ENCODE assay signal across 9 cellular contexts in the genomic region with DNA sequence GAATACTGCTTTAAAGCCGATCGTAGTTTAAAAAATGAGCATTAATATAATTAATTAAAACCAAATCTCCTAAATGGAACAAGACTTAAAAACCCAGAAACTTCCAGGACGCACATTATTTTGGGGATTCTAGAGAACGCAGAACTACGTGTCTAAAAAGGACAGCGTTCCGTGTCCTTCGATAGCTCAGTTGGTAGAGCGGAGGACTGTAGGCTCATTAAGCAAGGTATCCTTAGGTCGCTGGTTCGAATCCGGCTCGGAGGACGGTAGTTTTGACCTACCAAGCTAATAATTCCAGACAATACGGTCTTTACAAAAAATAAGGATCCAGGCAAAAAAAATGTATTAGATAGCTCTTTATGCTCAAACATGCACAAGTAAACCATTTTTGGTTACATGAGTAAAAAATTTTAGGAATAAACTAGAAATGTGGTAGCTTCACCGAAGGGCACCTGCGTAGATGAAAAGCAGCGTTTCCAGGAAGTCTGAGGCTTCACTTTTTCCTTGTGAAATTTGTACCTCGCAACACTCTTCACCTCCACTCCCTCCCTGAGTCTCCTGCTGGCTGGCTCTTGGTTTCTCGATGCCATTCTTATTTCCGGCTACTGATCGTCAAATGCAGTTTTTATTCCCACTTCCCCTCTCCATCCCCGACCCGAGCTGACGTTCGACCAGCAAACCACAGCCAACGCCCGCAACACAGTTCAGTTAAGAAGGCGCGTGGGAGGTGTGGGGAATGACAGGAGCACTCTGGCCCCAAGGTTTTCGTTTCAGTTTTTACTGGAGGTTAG. TPM values are rescaled to one million over a fixed set of nuclear protein-coding genes. Genes with fewer than 3 reads are reported as not detected.
DNase-seq lines count a peak whose midpoint lies in the region; ATAC-seq and TF ChIP-seq lines count a peak whose summit lies in the region.
"Had no signal": no experiment of that assay in that cellular context is flagged by ENCODE, and none has a peak within 500 bp of the region (broad histone marks: within the 10 kb centered on the region; RNA-seq: fewer than 3 reads in every experiment).

No MANE protein-coding gene starts in this region.

- POLR2A ChIA-PET in activated CD8-positive, alpha-beta T cell treated with anti-CD3 and anti-CD28 coated beads, Interleukin-2, amount 10 ng/mL, durations not matched to agents 7 days and 5 days (lab: Charles Lee), result interaction anchor here (0.9 to 1.0 kb wide), 2 partner anchors 305 to 361 kb away, joined by 3 read pairs; a partner anchor contains a TSS

- H3K36me3 Mint-ChIP-seq in activated CD8-positive, alpha-beta T cell treated with anti-CD3 and anti-CD28 coated beads, Interleukin-2, amount 10 ng/mL, durations not matched to agents 7 days and 5 days (ENCODE audit: low read depth), result peaks cover 5% of the 10 kb centered on the region
- no peaks in the 10 kb centered on the region for H3K36me3 Mint-ChIP-seq in natural killer cell treated with Interleukin-12 subunit alpha and Interleukin-12 subunit beta and Interleukin-15 and Interleukin-18, amount 100 ng/mL, for 72 hours

- TF ChIP-seq EP300 in gastroesophageal sphincter (IDR thresholded peaks at IDR 0.05), result no peak

- peaks cover 22% of the 10 kb centered on the region for H3K27me3 Mint-ChIP-seq in activated CD8-positive, alpha-beta T cell treated with anti-CD3 and anti-CD28 coated beads, Interleukin-2, amount 10 ng/mL, durations not matched to agents 7 days and 5 days (ENCODE audit: low read depth)
- peaks cover 17 to 31% of the 10 kb centered on the region in 2 donors for H3K27me3 Mint-ChIP-seq in natural killer cell treated with Interleukin-12 subunit alpha and Interleukin-12 subunit beta and Interleukin-15 and Interleukin-18, amount 100 ng/mL, for 72 hours

- peak overlapping the region; percentile 78 for H3K4me2 ChIP-seq in DOHH2 (ENCODE audit: low read length)

- H3K79me2 ChIP-seq in DOHH2 (ENCODE audit: control insufficient read depth, low read length), result no peaks in the 10 kb centered on the region

- H3K27ac ChIP-seq in DOHH2 (ENCODE audit: low read depth, low read length) (no peak overlapping the region), gastroesophageal sphincter (no peak overlapping the region)
- H3K27ac ChIP-seq: thyroid gland had no signal

- H4K20me1 ChIP-seq in DOHH2 (ENCODE audit: control insufficient read depth, insufficient read depth, low read depth, low read length), result no peaks in the 10 kb centered on the region

- DNase-seq in NCI-H2227 treated with DMSO at 0.1 percent for 48 hours (lab: John Stamatoyannopoulos, UW) (peak; percentile 72), ureter (ENCODE audit: low spot score) (no peak)
- DNase-seq in activated CD8-positive, alpha-beta T cell treated with anti-CD3 and anti-CD28 coated beads, Interleukin-2, amount 10 ng/mL, durations not matched to agents 7 days and 5 days, result peak; percentile 72
- DNase-seq in natural killer cell treated with Interleukin-12 subunit alpha and Interleukin-12 subunit beta and Interleukin-15 and Interleukin-18, amount 100 ng/mL, for 72 hours (ENCODE audit: low spot score), result no peak

- H3K27me3 ChIP-seq in DOHH2 (ENCODE audit: control insufficient read depth, low read length) (0 out of 2 replicates have a peak, but pooled peaks cover 6% of the 10 kb centered on the region), gastroesophageal sphincter (peaks cover 65% of the 10 kb centered on the region)

- H3K9me3 Mint-ChIP-seq in activated CD8-positive, alpha-beta T cell treated with anti-CD3 and anti-CD28 coated beads, Interleukin-2, amount 10 ng/mL, durations not matched to agents 7 days and 5 days (ENCODE audit: insufficient read depth), result no peaks in the 10 kb centered on the region
- H3K9me3 Mint-ChIP-seq in natural killer cell treated with Interleukin-12 subunit alpha and Interleukin-12 subunit beta and Interleukin-15 and Interleukin-18, amount 100 ng/mL, for 72 hours, result peaks cover 9% of the 10 kb centered on the region

- peak; percentile 48 for ATAC-seq in activated CD8-positive, alpha-beta T cell treated with anti-CD3 and anti-CD28 coated beads, Interleukin-2, amount 10 ng/mL, durations not matched to agents 7 days and 5 days
- peak; percentile 57 for ATAC-seq in esophagus mucosa
- ATAC-seq in natural killer cell treated with Interleukin-12 subunit alpha and Interleukin-12 subunit beta and Interleukin-15 and Interleukin-18, amount 100 ng/mL, for 72 hours, result peak; percentile 77
- ATAC-seq in gastroesophageal sphincter, result no peak
- no peak for ATAC-seq in GM21737 (IDR thresholded peaks at IDR 0.05; ENCODE audit: unreplicated experiment)

- H3K27ac Mint-ChIP-seq in activated CD8-positive, alpha-beta T cell treated with anti-CD3 and anti-CD28 coated beads, Interleukin-2, amount 10 ng/mL, durations not matched to agents 7 days and 5 days, result peak overlapping the region; percentile 74
- peak overlapping the region; percentile 70 to 88 for H3K27ac Mint-ChIP-seq in natural killer cell treated with Interleukin-12 subunit alpha and Interleukin-12 subunit beta and Interleukin-15 and Interleukin-18, amount 100 ng/mL, for 72 hours

- H3K36me3 ChIP-seq in DOHH2 (ENCODE audit: control insufficient read depth, low read length) (no peaks in the 10 kb centered on the region), gastroesophageal sphincter (no peaks in the 10 kb centered on the region)
- H3K36me3 ChIP-seq: thyroid gland had no signal

- peaks cover 20% of the 10 kb centered on the region for H3K4me1 ChIP-seq in DOHH2 (ENCODE audit: control insufficient read depth, low read length)
- peaks cover 0 to 19% (median 0%) of the 10 kb centered on the region in 3 donors for H3K4me1 ChIP-seq in gastroesophageal sphincter
- H3K4me1 ChIP-seq: thyroid gland had no signal

- H3K4me3 ChIP-seq in DOHH2 (ENCODE audit: low read length) (peak overlapping the region; percentile 71), gastroesophageal sphincter (peak overlapping the region in 1 of 2 donors; percentile 29)
- H3K4me3 ChIP-seq: thyroid gland had no signal

- no peak for TF ChIP-seq POLR2A in gastroesophageal sphincter (IDR thresholded peaks at IDR 0.05)

- CTCF ChIA-PET in activated CD8-positive, alpha-beta T cell treated with anti-CD3 and anti-CD28 coated beads, Interleukin-2, amount 10 ng/mL, durations not matched to agents 7 days and 5 days (lab: Charles Lee), result interaction anchor here (1.0 to 20.0 kb wide), 6 partner anchors 8 to 255 kb away, joined by 3 to 298 read pairs (median 8); no protein-coding TSS in a partner anchor

- peaks cover 33% of the 10 kb centered on the region for H3K4me1 Mint-ChIP-seq in activated CD8-positive, alpha-beta T cell treated with anti-CD3 and anti-CD28 coated beads, Interleukin-2, amount 10 ng/mL, durations not matched to agents 7 days and 5 days (ENCODE audit: low read depth)
- peaks cover 20 to 28% of the 10 kb centered on the region in 2 donors for H3K4me1 Mint-ChIP-seq in natural killer cell treated with Interleukin-12 subunit alpha and Interleukin-12 subunit beta and Interleukin-15 and Interleukin-18, amount 100 ng/mL, for 72 hours (ENCODE audit: low read depth in 2 of 2)

- peaks cover 9% of the 10 kb centered on the region for H3K9me3 ChIP-seq in DOHH2 (ENCODE audit: control insufficient read depth, insufficient read depth, low read length)
- H3K9me3 ChIP-seq in gastroesophageal sphincter, result peaks cover 0 to 21% (median 0%) of the 10 kb centered on the region in 3 donors
- H3K9me3 ChIP-seq: thyroid gland had no signal

- 4 to 6% methylated on average over 28 to 31 of the region's 31 CpGs for WGBS in gastroesophageal sphincter (ENCODE audit: low coverage in 1 of 2), 2 donors

- H3K9me2 ChIP-seq in DOHH2 (replicated peaks; ENCODE audit: control insufficient read depth, low read length), result no peaks in the 10 kb centered on the region

- H3F3A ChIP-seq in DOHH2 (ENCODE audit: control insufficient read depth, insufficient read depth), result no peaks in the 10 kb centered on the region

- TF ChIP-seq CTCF in DOHH2 (IDR thresholded peaks at IDR 0.05; ENCODE audit: low read depth, low read length, poor library complexity, severe bottlenecking) (no peak), gastroesophageal sphincter (IDR thresholded peaks at IDR 0.05) (no peak)

- peak overlapping the region; percentile 78 for H3K4me3 Mint-ChIP-seq in activated CD8-positive, alpha-beta T cell treated with anti-CD3 and anti-CD28 coated beads, Interleukin-2, amount 10 ng/mL, durations not matched to agents 7 days and 5 days
- H3K4me3 Mint-ChIP-seq in natural killer cell treated with Interleukin-12 subunit alpha and Interleukin-12 subunit beta and Interleukin-15 and Interleukin-18, amount 100 ng/mL, for 72 hours, result peak overlapping the region; percentile 79

RNA-seq across cellular contexts. Expression of gene ABT1, which starts 19.6 kb away (rescaled TPM):
- 10 to 100 TPM; 25.0 to 25.3 TPM for total RNA-seq in activated CD8-positive, alpha-beta T cell treated with anti-CD3 and anti-CD28 coated beads, Interleukin-2, amount 10 ng/mL, durations not matched to agents 7 days and 5 days
- total RNA-seq in esophagus mucosa, result 14.6 TPM
- total RNA-seq in natural killer cell treated with Interleukin-12 subunit alpha and Interleukin-12 subunit beta and Interleukin-15 and Interleukin-18, amount 100 ng/mL, for 72 hours, result 10 to 100 TPM; 26.1 to 29.5 TPM
- total RNA-seq in ureter, result 17.0 TPM
- total RNA-seq in gastroesophageal sphincter, result 10 to 100 TPM; 13.9 to 19.4 (median 17.5) TPM

RNA-seq across cellular contexts. Expression of gene HMGN4, which starts 39.0 kb away (rescaled TPM):
- 10 to 100 TPM; 80.8 to 84.9 TPM for total RNA-seq in activated CD8-positive, alpha-beta T cell treated with anti-CD3 and anti-CD28 coated beads, Interleukin-2, amount 10 ng/mL, durations not matched to agents 7 days and 5 days
- total RNA-seq in esophagus mucosa (29.9 TPM), ureter (75.3 TPM), gastroesophageal sphincter (100 to 1,000 TPM in 1 of 4 donors, 10 to 100 TPM in 3; 80.5 to 121 (median 91.6) TPM)
- 10 to 100 TPM; 79.8 to 91.9 TPM for total RNA-seq in natural killer cell treated with Interleukin-12 subunit alpha and Interleukin-12 subunit beta and Interleukin-15 and Interleukin-18, amount 100 ng/mL, for 72 hours

Comparison
In these comparisons a context has a peak if more than half of its experiments do, and no peak if none do; other contexts are left out.
1. DNase-seq: peak in NCI-H2227 treated with DMSO at 0.1 percent for 48 hours (single experiment) and activated CD8-positive, alpha-beta T cell treated with anti-CD3 and anti-CD28 coated beads, Interleukin-2, amount 10 ng/mL, durations not matched to agents 7 days and 5 days (single experiment); none in natural killer cell treated with Interleukin-12 subunit alpha and Interleukin-12 subunit beta and Interleukin-15 and Interleukin-18, amount 100 ng/mL, for 72 hours (single experiment) and ureter (single experiment).
2. ATAC-seq: peak in activated CD8-positive, alpha-beta T cell treated with anti-CD3 and anti-CD28 coated beads, Interleukin-2, amount 10 ng/mL, durations not matched to agents 7 days and 5 days (single experiment), esophagus mucosa (single experiment) and natural killer cell treated with Interleukin-12 subunit alpha and Interleukin-12 subunit beta and Interleukin-15 and Interleukin-18, amount 100 ng/mL, for 72 hours (2 of 2); none in gastroesophageal sphincter (single experiment) and GM21737 (single experiment).